8 cellular contexts compared by ENCODE assay signal in the genomic region with DNA sequence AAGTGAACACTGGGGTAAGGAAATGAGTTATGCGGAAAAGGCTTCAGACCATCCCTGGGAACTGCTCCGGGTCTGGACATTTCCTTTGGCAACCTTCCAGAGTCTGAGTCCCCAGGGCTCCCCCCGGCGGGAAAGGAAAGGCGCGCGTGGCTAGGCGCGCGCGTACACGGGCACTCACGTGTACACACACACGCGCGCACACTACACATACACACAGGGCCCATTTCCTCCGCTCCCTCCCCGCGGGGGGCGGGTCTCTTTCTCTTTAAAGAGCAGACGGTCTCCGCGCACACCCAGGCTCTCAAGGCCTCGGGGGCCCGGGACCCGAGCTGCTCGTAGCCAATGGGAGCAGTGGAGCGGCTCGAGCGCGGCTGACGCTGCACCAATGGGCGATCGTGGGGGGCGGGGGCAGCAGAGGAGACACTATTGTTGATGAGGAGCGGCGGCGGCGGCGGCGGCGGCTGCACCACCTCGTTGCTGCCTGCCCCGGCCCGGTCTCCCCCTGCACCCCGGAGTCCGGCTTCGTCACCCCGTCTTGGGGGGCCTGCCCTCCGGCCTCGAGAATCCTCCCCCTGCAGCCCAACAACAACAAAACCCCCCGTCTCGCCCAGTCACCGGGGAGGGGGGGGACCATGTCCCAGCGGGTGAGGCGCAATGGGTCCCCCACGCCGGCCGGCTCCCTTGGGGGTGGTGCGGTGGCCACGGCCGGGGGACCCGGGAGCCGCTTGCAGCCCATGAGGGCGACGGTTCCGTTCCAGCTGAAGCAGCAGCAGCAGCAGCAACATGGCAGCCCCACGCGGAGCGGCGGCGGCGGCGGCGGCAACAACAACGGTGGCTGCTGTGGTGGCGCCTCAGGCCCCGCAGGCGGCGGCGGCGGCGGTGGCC. TPM values are rescaled to one million over a fixed set of nuclear protein-coding genes. Genes with fewer than 3 reads are reported as not detected.
DNase-seq lines count a peak whose midpoint lies in the region; ATAC-seq and TF ChIP-seq lines count a peak whose summit lies in the region.

A gene (plus strand): TSS at position 414 of the 885 bp plus-strand sequence. CDS start 219 bp downstream, at position 633.

- H3K4me3 Mint-ChIP-seq in activated CD4-positive, alpha-beta T cell treated with anti-CD3 and anti-CD28 coated beads, Interleukin-2, amount 10 ng/mL, durations not matched to agents 7 days and 5 days, result peak within 1 kb of the TSS; percentile 93

- DNase-seq in NCI-H69 (lab: John Stamatoyannopoulos, UW) (peak; percentile 98), cortex of kidney (lab: John Stamatoyannopoulos, UW) (peak; percentile 56), left kidney (ENCODE audit: low read depth, low spot score) (peak; percentile 100)
- peak; percentile 99 for DNase-seq in activated CD4-positive, alpha-beta T cell treated with anti-CD3 and anti-CD28 coated beads, Interleukin-2, amount 10 ng/mL, durations not matched to agents 7 days and 5 days
- peak; percentile 98 for DNase-seq in stimulated activated CD4-positive, alpha-beta T cell treated with anti-CD3 and anti-CD28 coated beads, Interleukin-1b, Interleukin-23, amount 100 ng/mL, for 48 hours

- no peaks in the 10 kb centered on the region for H3K27me3 Mint-ChIP-seq in activated CD4-positive, alpha-beta T cell treated with anti-CD3 and anti-CD28 coated beads, Interleukin-2, amount 10 ng/mL, durations not matched to agents 7 days and 5 days

- peak; percentile 89 for ATAC-seq in GM19372 (IDR thresholded peaks at IDR 0.05; ENCODE audit: low read depth, unreplicated experiment)
- ATAC-seq in HG03521 (IDR thresholded peaks at IDR 0.05; ENCODE audit: unreplicated experiment), result peak; percentile 89

- H3K36me3 Mint-ChIP-seq in activated CD4-positive, alpha-beta T cell treated with anti-CD3 and anti-CD28 coated beads, Interleukin-2, amount 10 ng/mL, durations not matched to agents 7 days and 5 days (ENCODE audit: low read depth), result peaks cover 18% of the 10 kb centered on the region

- POLR2A ChIA-PET in activated CD4-positive, alpha-beta T cell treated with anti-CD3 and anti-CD28 coated beads, Interleukin-2, amount 10 ng/mL, durations not matched to agents 7 days and 5 days (lab: Charles Lee), result interaction anchor here (0.5 to 0.6 kb wide), 2 partner anchors 66 to 77 kb away, joined by 4 to 6 read pairs; no protein-coding TSS in a partner anchor

- no peak; the same call in 1 of the 2 replicates for TF ChIP-seq CTCF in C4-2B (conservative IDR thresholded peaks at IDR 0.05)

- H3K27ac ChIP-seq in C4-2B, result peak within 1 kb of the TSS; percentile 84

- H3K4me1 Mint-ChIP-seq in activated CD4-positive, alpha-beta T cell treated with anti-CD3 and anti-CD28 coated beads, Interleukin-2, amount 10 ng/mL, durations not matched to agents 7 days and 5 days, result peaks cover 51% of the 10 kb centered on the region

- H3K27ac Mint-ChIP-seq in activated CD4-positive, alpha-beta T cell treated with anti-CD3 and anti-CD28 coated beads, Interleukin-2, amount 10 ng/mL, durations not matched to agents 7 days and 5 days, result peak within 1 kb of the TSS; percentile 90

- no peaks in the 10 kb centered on the region for H3K9me3 Mint-ChIP-seq in activated CD4-positive, alpha-beta T cell treated with anti-CD3 and anti-CD28 coated beads, Interleukin-2, amount 10 ng/mL, durations not matched to agents 7 days and 5 days

- CTCF ChIA-PET in activated CD4-positive, alpha-beta T cell treated with anti-CD3 and anti-CD28 coated beads, Interleukin-2, amount 10 ng/mL, durations not matched to agents 7 days and 5 days (lab: Charles Lee), result interaction anchor here (0.8 to 1.8 kb wide), 4 partner anchors 8 to 170 kb away, joined by 3 to 5 read pairs (median 4); no protein-coding TSS in a partner anchor

RNA-seq across cellular contexts. Expression of the gene that starts here (rescaled TPM):
- 10 to 100 TPM; 23.0 to 24.9 TPM for total RNA-seq in activated CD4-positive, alpha-beta T cell treated with anti-CD3 and anti-CD28 coated beads, Interleukin-2, amount 10 ng/mL, durations not matched to agents 7 days and 5 days

Comparison
In these comparisons a context has a peak if more than half of its experiments do, and no peak if none do; other contexts are left out.
1. Peak in every context shown above with its lines: DNase-seq, ATAC-seq and H3K27ac ChIP-seq.